ENCODE assay signal across 9 cellular contexts in the genomic region with DNA sequence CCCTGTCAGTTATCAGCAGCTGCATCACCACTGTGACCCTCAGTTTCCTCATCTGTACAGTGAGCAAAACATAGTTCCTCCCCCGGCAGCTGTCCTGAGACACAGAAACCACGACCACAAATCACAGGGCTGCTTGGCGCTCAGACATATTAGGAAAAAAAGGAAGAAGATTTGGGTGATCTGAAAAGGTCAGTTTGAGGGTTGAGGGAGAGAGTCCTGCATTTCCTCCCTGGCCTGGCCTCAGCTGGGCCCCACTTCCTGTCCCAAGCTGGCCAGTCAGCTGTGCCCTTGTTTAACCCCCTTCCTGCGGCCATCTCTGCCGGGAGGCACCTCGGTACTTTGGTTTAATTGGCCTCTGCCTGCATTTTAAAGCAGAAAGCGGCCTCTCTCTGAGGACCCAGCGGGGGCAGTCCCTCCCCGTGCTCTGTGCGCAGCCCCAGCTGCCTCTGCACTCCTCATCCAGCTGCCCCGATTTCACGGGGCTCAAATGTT. TPM values are rescaled to one million over a fixed set of nuclear protein-coding genes. Genes with fewer than 3 reads are reported as not detected.
DNase-seq lines count a peak whose midpoint lies in the region; FAIRE-seq and TF ChIP-seq lines count a peak whose summit lies in the region.
"Had no signal": no experiment of that assay in that cellular context is flagged by ENCODE, and none has a peak within 500 bp of the region (broad histone marks: within the 10 kb centered on the region; RNA-seq: fewer than 3 reads in every experiment).

No MANE protein-coding gene starts in this region.

- TF ChIP-seq RAD21 in H1 (IDR thresholded peaks at IDR 0.05 in 1 of 2, conservative IDR thresholded peaks at IDR 0.05 in 1 of 2; ENCODE audit: low read depth in 2 of 2, low read length in 2 of 2), result no peak

- no peak overlapping the region for H3K4ac ChIP-seq in H1 (replicated peaks; ENCODE audit: insufficient read length, low read depth, low read length)

- no peaks in the 10 kb centered on the region for H3K9me3 Mint-ChIP-seq in nephron

- no peak overlapping the region for H3K56ac ChIP-seq in H1 (replicated peaks; ENCODE audit: insufficient read length, low read depth, low read length)

- H2BK120ac ChIP-seq in H1 (replicated peaks; ENCODE audit: low read depth, low read length), result no peak overlapping the region

- H3K27me3 Mint-ChIP-seq in nephron (ENCODE audit: low read depth), result peaks cover 17% of the 10 kb centered on the region

- no peaks in the 10 kb centered on the region for H3K36me3 ChIP-seq in H1 (ENCODE audit: control insufficient read depth in 2 of 4, insufficient read depth in 4 of 4, low read length in 3 of 4)

- TF ChIP-seq POLR2A in NB4 (IDR thresholded peaks at IDR 0.05; ENCODE audit: extremely low read depth, insufficient read length) (no peak), H1 (IDR thresholded peaks at IDR 0.05; ENCODE audit: control extremely low read depth in 1 of 2, low read depth in 2 of 2, low read length in 2 of 2) (no peak)

- H4K8ac ChIP-seq in H1 (ENCODE audit: extremely low read depth, insufficient read depth, low read length), result no peak overlapping the region

- H3K23ac ChIP-seq in H1 (ENCODE audit: insufficient read length), result no peak overlapping the region

- peaks cover 0 to 11% (median 2%) of the 10 kb centered on the region in 4 experiments; a peak in 4 of 7 replicates for H3K4me1 ChIP-seq in H1 (replicated peaks in 1 of 4; ENCODE audit: control insufficient read depth in 3 of 4, insufficient read depth in 4 of 4, low read length in 3 of 4)

- WGBS in H1 (ENCODE audit: extremely low coverage in 1 of 2, insufficient coverage in 1 of 2, insufficient read length in 1 of 2, insufficient replicate concordance in 2 of 2, low coverage in 1 of 2, low lambda C conversion rate in 2 of 2, missing lambda C conversion rate in 1 of 2), 2 experiments, result 91% methylated on average over 11 of the region's 12 CpGs; no CpG with 5 or more reads in 1 of the 2 experiments

- no peaks in the 10 kb centered on the region for H3K79me1 ChIP-seq in H1 (ENCODE audit: low read depth, low read length)

- no peak overlapping the region for H4K5ac ChIP-seq in H1 (ENCODE audit: insufficient read length, low read depth, low read length)

- H2BK20ac ChIP-seq in H1 (ENCODE audit: low read length), result 0 out of 2 replicates have a peak overlapping the region, but pooled peaks have one; percentile 80

- no peak for TF ChIP-seq EP300 in H1 (IDR thresholded peaks at IDR 0.05; ENCODE audit: borderline replicate concordance in 1 of 2, low read depth in 2 of 2, low read length in 2 of 2)

- no peak overlapping the region for H3K4me2 ChIP-seq in H1 (ENCODE audit: insufficient read depth in 1 of 2, low read depth in 2 of 2, low read length in 2 of 2)

- no peaks in the 10 kb centered on the region for H3K79me2 ChIP-seq in H1 (ENCODE audit: control insufficient read depth in 1 of 2, insufficient read depth in 2 of 2, low read length in 2 of 2)

- 0 out of 2 replicates have a peak overlapping the region, but pooled peaks have one; percentile 80 for H2BK12ac ChIP-seq in H1 (ENCODE audit: low read depth, low read length)

- POLR2A ChIA-PET in H1 (lab: Charles Lee; ENCODE audit: partially characterized antibody), result interaction anchor here (1.0 kb wide), 1 partner anchor 22 kb away, joined by 4 read pairs; no protein-coding TSS in a partner anchor

- peak overlapping the region; percentile 94 to 98 (median 97) for H3K27ac Mint-ChIP-seq in nephron

- 0 out of 2 replicates have a peak overlapping the region, but pooled peaks have one; percentile 15 for H2AK5ac ChIP-seq in H1 (ENCODE audit: low read depth, low read length)

- no peak overlapping the region for H3K14ac ChIP-seq in H1 (ENCODE audit: insufficient read length)

- H3K9me3 ChIP-seq in H1 (ENCODE audit: insufficient read depth in 2 of 2, low read depth in 1 of 2, low read length in 1 of 2), result no peaks in the 10 kb centered on the region; a peak in 1 of 4 replicates

- TF ChIP-seq CTCF in NB4 (IDR thresholded peaks at IDR 0.05; ENCODE audit: low read depth, low read length) (no peak), H1 (IDR thresholded peaks at IDR 0.05; ENCODE audit: control extremely low read depth in 1 of 3, insufficient read depth in 1 of 3, low read depth in 1 of 3, low read length in 3 of 3) (no peak), nephron (IDR thresholded peaks at IDR 0.05; ENCODE audit: unreplicated experiment in 3 of 3) (no peak)

- H3K27me3 ChIP-seq in H1 (replicated peaks in 1 of 4; ENCODE audit: control insufficient read depth in 3 of 4, extremely low read depth in 1 of 4, insufficient read depth in 3 of 4, low read length in 3 of 4), result no peaks in the 10 kb centered on the region

- FAIRE-seq in H1 (lab: Jason Lieb, UNC), result no peak

- no peak overlapping the region for H2AFZ ChIP-seq in H1 (ENCODE audit: low read length)

- H2BK15ac ChIP-seq in H1 (ENCODE audit: low read length), result peak overlapping the region; percentile 98; the same call in 1 of the 2 replicates

- H3K27ac ChIP-seq in H1 (ENCODE audit: low read depth, low read length), result no peak overlapping the region

- H3K9ac ChIP-seq in H1 (replicated peaks in 1 of 4; ENCODE audit: extremely low read depth in 1 of 4, low read depth in 3 of 4, low read length in 3 of 4), result no peak overlapping the region

- H4K20me1 ChIP-seq in H1 (replicated peaks in 1 of 2; ENCODE audit: control insufficient read depth in 1 of 2, insufficient read depth in 2 of 2, low read length in 2 of 2), result no peaks in the 10 kb centered on the region

- H3K4me1 Mint-ChIP-seq in nephron, result peaks cover 54% of the 10 kb centered on the region

- H2BK5ac ChIP-seq in H1 (ENCODE audit: low read depth, low read length), result no peak overlapping the region

- no peak overlapping the region for H4K91ac ChIP-seq in H1 (replicated peaks; ENCODE audit: insufficient read length, low read length)

- H3K4me3 ChIP-seq in NB4 (ENCODE audit: low read depth, low read length) (no peak overlapping the region), H1 (ENCODE audit: extremely low read depth in 1 of 4, insufficient read depth in 2 of 4, low read depth in 3 of 4, low read length in 4 of 4) (no peak overlapping the region)

- peak; percentile 72 for DNase-seq in Ammon's horn (ENCODE audit: low spot score)
- DNase-seq in NB4 (ENCODE audit: low read depth), result peak; percentile 89
- DNase-seq in H1 (ENCODE audit: low read depth in 1 of 2, low spot score in 2 of 2), result no peak
- no peak for DNase-seq in hepatic stellate cell (ENCODE audit: low spot score)
- DNase-seq in NCI-H2196 (lab: John Stamatoyannopoulos, UW; ENCODE audit: unreplicated experiment), result no peak
- no peak for DNase-seq in NCI-H1105 (lab: John Stamatoyannopoulos, UW)
- no peak for DNase-seq in GOT3 (lab: John Stamatoyannopoulos, UW)
- DNase-seq: activated T-cell treated with anti-CD3 and anti-CD28 coated beads, Interleukin-2, amount 50 U/mL, for 1 hour had no signal

- no peaks in the 10 kb centered on the region for H3K36me3 Mint-ChIP-seq in nephron (ENCODE audit: low read depth)

- peak overlapping the region; percentile 72 to 84 (median 79) for H3K4me3 Mint-ChIP-seq in nephron

- CTCF ChIA-PET in H1 (lab: Charles Lee; ENCODE audit: partially characterized antibody), result interaction anchor here (1.0 to 1.8 kb wide), 9 partner anchors 9 to 161 kb away, joined by 3 to 8 read pairs (median 3); no protein-coding TSS in a partner anchor

- H3K23me2 ChIP-seq in H1 (ENCODE audit: low read depth, low read length), result no peaks in the 10 kb centered on the region

- H3K18ac ChIP-seq in H1 (ENCODE audit: extremely low read depth, low read length), result no peak overlapping the region

TF ChIP-seq in H1, 55 proteins besides CTCF, POLR2A, EP300 and RAD21 (continues in another document):
- TF ChIP-seq SP4 (IDR thresholded peaks at IDR 0.05; ENCODE audit: low read length) (no peak), CREB1 (IDR thresholded peaks at IDR 0.05) (no peak), POU5F1 (IDR thresholded peaks at IDR 0.05; ENCODE audit: low read depth, low read length) (no peak), RBBP5 (IDR thresholded peaks at IDR 0.05; ENCODE audit: borderline replicate concordance, low read depth, low read length) (no peak), SIX5 (IDR thresholded peaks at IDR 0.05; ENCODE audit: low read depth, low read length) (no peak), CBX8 (IDR thresholded peaks at IDR 0.05; ENCODE audit: borderline replicate concordance, low read depth, low read length) (no peak), TCF12 (IDR thresholded peaks at IDR 0.05; ENCODE audit: low read depth, low read length) (no peak), BCL11A (IDR thresholded peaks at IDR 0.05; ENCODE audit: low read depth in 2 of 2, low read length in 2 of 2) (no peak), SUZ12 (IDR thresholded peaks at IDR 0.05; ENCODE audit: low read length) (no peak), TBP (IDR thresholded peaks at IDR 0.05; ENCODE audit: low read depth, low read length) (no peak), GTF2F1 (IDR thresholded peaks at IDR 0.05; ENCODE audit: borderline replicate concordance, low read depth, low read length) (no peak), MAFK (IDR thresholded peaks at IDR 0.05; ENCODE audit: low read depth, low read length) (no peak), RXRA (IDR thresholded peaks at IDR 0.05; ENCODE audit: insufficient read depth, low read depth, low read length) (no peak)
- TF ChIP-seq, protein P1, sequence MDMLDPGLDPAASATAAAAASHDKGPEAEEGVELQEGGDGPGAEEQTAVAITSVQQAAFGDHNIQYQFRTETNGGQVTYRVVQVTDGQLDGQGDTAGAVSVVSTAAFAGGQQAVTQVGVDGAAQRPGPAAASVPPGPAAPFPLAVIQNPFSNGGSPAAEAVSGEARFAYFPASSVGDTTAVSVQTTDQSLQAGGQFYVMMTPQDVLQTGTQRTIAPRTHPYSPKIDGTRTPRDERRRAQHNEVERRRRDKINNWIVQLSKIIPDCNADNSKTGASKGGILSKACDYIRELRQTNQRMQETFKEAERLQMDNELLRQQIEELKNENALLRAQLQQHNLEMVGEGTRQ (IDR thresholded peaks at IDR 0.05; ENCODE audit: low read length), result no peak

RNA-seq across cellular contexts. Expression of a gene that starts 24.0 kb away (rescaled TPM):
- not detected in 2 replicates for total RNA-seq in H1 (2021; fragmentation: NEBNext Ultra II Directional; extraction: Animal tissue kit (Norgen Biotek cat#: 25700))
- polyA plus RNA-seq in H1 (2011; rRNA removed), result 0.06 and 0.18 TPM in 2 replicates
- polyA plus RNA-seq in H1 (2011; cell fraction: cytosol; rRNA removed), result 0.12 TPM
- polyA plus RNA-seq in H1 (2011; cell fraction: nucleus; rRNA removed), result 0.23 TPM
- 0.15 to 0.29 TPM in 2 of 4 replicates, not detected in the others for polyA plus RNA-seq in H1 (2012, experiment 1 of 2)
- polyA plus RNA-seq in H1 (2012, experiment 2 of 2), result 0.42 TPM
- 0.06 TPM for polyA plus RNA-seq in H1 (2013, experiment 1 of 2)
- 0.02 TPM for polyA plus RNA-seq in H1 (2013, experiment 2 of 2)
- 0.17 TPM in 1 of 2 replicates, not detected in the other for polyA minus RNA-seq in H1 (2011; rRNA and poly(A)+ RNA removed)
- not detected for polyA minus RNA-seq in H1 (2011; cell fraction: cytosol; rRNA and poly(A)+ RNA removed)
- polyA minus RNA-seq in H1 (2011; cell fraction: nucleus; rRNA and poly(A)+ RNA removed), result not detected

Comparison
In these comparisons a context has a peak if more than half of its experiments do, and no peak if none do; other contexts are left out.
1. DNase-seq: peak in Ammon's horn (single experiment) and NB4 (single experiment); none in H1 (0 of 2), hepatic stellate cell (single experiment), NCI-H2196 (single experiment), NCI-H1105 (single experiment) and GOT3 (single experiment).